ENCODE assay signal across 1 cellular context in the genomic region with DNA sequence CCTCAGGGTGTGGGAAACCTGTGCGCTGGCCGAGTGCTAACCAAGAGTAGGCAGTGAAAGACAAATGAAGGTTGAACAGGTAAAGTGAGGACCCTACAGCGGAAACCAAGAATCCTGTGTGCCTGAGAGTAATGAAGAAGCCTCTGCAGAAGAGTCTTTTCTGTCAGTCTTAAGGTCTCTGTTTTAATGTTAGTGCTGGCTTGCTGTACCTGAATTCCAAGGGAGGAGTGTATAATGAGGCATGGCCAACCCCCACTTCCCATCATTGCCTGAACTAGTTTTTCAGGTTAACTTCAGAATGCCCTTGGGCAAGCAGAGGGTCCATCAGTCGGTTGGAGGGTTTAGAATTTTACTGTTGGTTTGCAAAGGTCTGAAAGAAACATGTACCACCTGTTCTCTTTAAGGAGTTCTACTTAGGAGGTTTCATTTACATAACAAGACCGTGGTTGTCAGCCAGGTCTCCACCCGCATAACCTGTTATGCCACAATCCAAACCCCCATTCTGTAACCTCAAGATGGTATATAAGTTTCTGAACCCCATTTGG.
TF ChIP-seq lines count a peak whose summit lies in the region.

No MANE protein-coding gene starts in this region.

TF ChIP-seq in A549, 52 proteins besides CTCF, POLR2A, EP300 and RAD21:
- TF ChIP-seq, protein P1, sequence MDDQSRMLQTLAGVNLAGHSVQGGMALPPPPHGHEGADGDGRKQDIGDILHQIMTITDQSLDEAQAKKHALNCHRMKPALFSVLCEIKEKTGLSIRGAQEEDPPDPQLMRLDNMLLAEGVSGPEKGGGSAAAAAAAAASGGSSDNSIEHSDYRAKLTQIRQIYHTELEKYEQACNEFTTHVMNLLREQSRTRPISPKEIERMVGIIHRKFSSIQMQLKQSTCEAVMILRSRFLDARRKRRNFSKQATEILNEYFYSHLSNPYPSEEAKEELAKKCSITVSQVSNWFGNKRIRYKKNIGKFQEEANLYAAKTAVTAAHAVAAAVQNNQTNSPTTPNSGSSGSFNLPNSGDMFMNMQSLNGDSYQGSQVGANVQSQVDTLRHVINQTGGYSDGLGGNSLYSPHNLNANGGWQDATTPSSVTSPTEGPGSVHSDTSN (IDR thresholded peaks at IDR 0.05), result no peak
TF ChIP-seq in A549: peak in this region for 0.
